Comparison of ENCODE assay signal across 7 cellular contexts in the genomic region with DNA sequence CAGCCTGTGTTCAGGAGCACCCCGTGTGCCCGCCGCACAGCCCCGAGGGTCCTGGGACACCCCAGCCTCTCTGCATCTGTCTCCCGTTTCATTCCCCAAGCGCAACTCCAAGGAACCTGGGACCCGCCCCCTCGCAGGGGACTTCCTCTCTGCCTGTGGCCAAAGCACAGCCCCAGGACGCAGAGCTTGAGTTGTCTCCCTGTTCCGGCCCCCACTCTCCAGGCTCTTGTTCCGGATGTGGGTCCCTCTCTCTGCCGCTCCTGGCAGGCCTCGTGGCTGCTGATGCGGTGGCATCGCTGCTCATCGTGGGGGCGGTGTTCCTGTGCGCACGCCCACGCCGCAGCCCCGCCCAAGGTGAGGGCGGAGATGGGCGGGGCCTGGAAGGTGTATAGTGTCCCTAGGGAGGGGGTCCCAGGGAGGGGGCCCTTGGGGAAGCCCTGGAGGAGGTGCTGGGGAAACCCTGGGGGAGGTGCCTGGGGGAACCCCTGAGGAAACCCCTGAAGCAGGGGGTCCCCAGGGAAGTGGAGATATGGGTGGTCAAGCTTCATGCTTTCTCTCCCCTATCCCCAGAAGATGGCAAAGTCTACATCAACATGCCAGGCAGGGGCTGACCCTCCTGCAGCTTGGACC. TPM values are rescaled to one million over a fixed set of nuclear protein-coding genes. Genes with fewer than 3 reads are reported as not detected.
DNase-seq lines count a peak whose midpoint lies in the region; ATAC-seq and TF ChIP-seq lines count a peak whose summit lies in the region.

No MANE protein-coding gene starts in this region.

- TF ChIP-seq CTCF in endothelial cell (IDR thresholded peaks at IDR 0.05; ENCODE audit: unreplicated experiment) (no peak), mucosa of descending colon (IDR thresholded peaks at IDR 0.05) (no peak)

- H3K9me3 Mint-ChIP-seq in endothelial cell (ENCODE audit: unreplicated experiment), result no peaks in the 10 kb centered on the region

- peak overlapping the region; percentile 63 for H3K4me3 Mint-ChIP-seq in endothelial cell (ENCODE audit: unreplicated experiment)

- H3K4me3 ChIP-seq in mucosa of descending colon, result no peak overlapping the region

- intact Hi-C loops in mucosa of descending colon (cut with DNase I, micrococcal nuclease), result no loop called here

- DNase-seq in NOMO-1 treated with dmso at 0.1 percent for 144 hours (lab: John Stamatoyannopoulos, UW; ENCODE audit: unreplicated experiment) (peak; percentile 97), endothelial cell (ENCODE audit: low spot score) (peak; percentile 48), mucosa of descending colon (peak; percentile 78 to 96 (median 82))
- DNase-seq in activated CD8-positive, alpha-beta memory T cell treated with anti-CD3 and anti-CD28 coated beads, Interleukin-2, amount 50 U/mL, for 24 hours (ENCODE audit: extremely low read depth), result peak; percentile 68
- peak; percentile 91 for DNase-seq in stimulated activated CD8-positive, alpha-beta memory T cell treated with anti-CD3 and anti-CD28 coated beads, Interleukin-4, amount 100 ng/mL, for 48 hours

- H3K4me1 ChIP-seq in mucosa of descending colon (ENCODE audit: low read depth), result no peaks in the 10 kb centered on the region

- H3K9me3 ChIP-seq in mucosa of descending colon, result no peaks in the 10 kb centered on the region

- H3K36me3 ChIP-seq in mucosa of descending colon (ENCODE audit: low read depth), result no peaks in the 10 kb centered on the region

- H3K27me3 Mint-ChIP-seq in endothelial cell (ENCODE audit: unreplicated experiment), result peaks cover 15% of the 10 kb centered on the region

- H3K27ac Mint-ChIP-seq in endothelial cell (ENCODE audit: unreplicated experiment), result no peak overlapping the region

- no peaks in the 10 kb centered on the region for H3K36me3 Mint-ChIP-seq in endothelial cell (ENCODE audit: low read depth, unreplicated experiment)

- peaks cover 19% of the 10 kb centered on the region for H3K4me1 Mint-ChIP-seq in endothelial cell (ENCODE audit: unreplicated experiment)

- ATAC-seq in GM18511 (IDR thresholded peaks at IDR 0.05; ENCODE audit: unreplicated experiment) (peak; percentile 45), HG03095 (IDR thresholded peaks at IDR 0.05; ENCODE audit: unreplicated experiment) (peak; percentile 38), mucosa of descending colon (peak; percentile 59)

RNA-seq across cellular contexts. Expression of a gene that starts 1.3 kb away (rescaled TPM):
- total RNA-seq in endothelial cell (ENCODE audit: unreplicated experiment) (0.95 TPM), mucosa of descending colon (1 to 10 TPM; 4.6 to 8.2 (median 7.9) TPM)

RNA-seq across cellular contexts. Expression of a gene that starts 3.3 kb away (rescaled TPM):
- total RNA-seq in endothelial cell (ENCODE audit: unreplicated experiment) (13.0 TPM), mucosa of descending colon (10 to 100 TPM in 2 of 3 donors, 1 to 10 TPM in 1; 8.7 to 16.6 (median 12.3) TPM)

RNA-seq across cellular contexts. Expression of a gene that starts 4.4 kb away (rescaled TPM):
- total RNA-seq in endothelial cell (ENCODE audit: unreplicated experiment) (not detected), mucosa of descending colon (10 to 100 TPM; 15.7 to 50.2 (median 45.0) TPM)

RNA-seq across cellular contexts. Expression of a gene that starts 32.5 kb away (rescaled TPM):
- total RNA-seq in endothelial cell (ENCODE audit: unreplicated experiment) (53.4 TPM), mucosa of descending colon (10 to 100 TPM; 10.5 to 14.0 (median 10.5) TPM)

RNA-seq across cellular contexts. Expression of a gene that starts 35.3 kb away (rescaled TPM):
- total RNA-seq in endothelial cell (ENCODE audit: unreplicated experiment) (11.5 TPM), mucosa of descending colon (10 to 100 TPM in 1 of 3 donors, 1 to 10 TPM in 2; 1.6 to 13.2 (median 1.9) TPM)

Comparison
In these comparisons a context has a peak if more than half of its experiments do, and no peak if none do; other contexts are left out.
1. RNA of a gene that starts 4.4 kb away (total RNA-seq): 15.7 to 50.2 TPM in mucosa of descending colon; not detected in endothelial cell (single experiment); every median in the first group is over 10 times any median in the second.
2. Peak in every context shown above with its lines, with median percentiles within 50 percentile points of each other: ATAC-seq and DNase-seq.